8 cellular contexts compared by ENCODE assay signal in the genomic region with DNA sequence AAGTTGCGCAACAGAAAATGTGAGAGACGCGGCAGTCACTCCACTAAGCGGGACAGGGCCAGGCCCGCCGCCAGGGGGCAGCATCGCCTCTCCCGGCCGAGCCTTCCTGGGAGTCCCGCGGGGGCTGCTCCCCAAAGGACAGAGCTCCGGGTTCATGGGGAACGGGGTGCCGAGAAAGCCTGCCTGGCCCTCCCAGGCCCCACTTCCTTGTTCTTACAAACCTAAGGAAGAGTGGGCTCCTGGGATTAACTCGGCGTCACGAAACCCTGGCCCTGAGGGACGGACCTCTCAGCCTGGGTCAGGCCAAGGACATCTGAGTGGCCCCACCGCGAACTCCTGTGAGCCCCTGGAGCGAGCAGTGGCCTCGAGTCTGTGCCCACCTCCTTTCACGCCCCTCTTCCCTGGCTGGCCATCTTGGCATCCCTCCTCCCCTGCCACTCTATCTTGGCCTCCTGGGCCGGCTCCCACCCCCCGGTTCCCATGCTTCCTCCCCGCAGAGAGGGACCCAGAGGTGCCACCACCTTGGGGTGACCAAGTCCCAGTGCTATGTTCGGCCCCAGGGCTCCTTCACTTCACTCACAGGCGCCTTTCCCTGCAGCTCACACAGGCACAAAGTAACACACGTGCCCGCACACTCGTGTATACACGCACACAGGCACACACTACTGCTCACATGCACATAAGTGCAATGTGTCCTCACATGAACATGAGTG.
DNase-seq lines count a peak whose midpoint lies in the region; ATAC-seq and TF ChIP-seq lines count a peak whose summit lies in the region.

No MANE protein-coding gene starts in this region.

- H2AFZ ChIP-seq in GM23248 = no peak overlapping the region
- H2AFZ ChIP-seq in fibroblast of lung (ENCODE audit: low read length) = no peak overlapping the region
- H2AFZ ChIP-seq in neural cell (ENCODE audit: low read depth, low read length) = no peak overlapping the region

- no peaks in the 10 kb centered on the region for H4K20me1 ChIP-seq in GM23248 (ENCODE audit: insufficient read depth)
- H4K20me1 ChIP-seq in fibroblast of lung (ENCODE audit: control insufficient read depth, extremely low read depth, insufficient read depth, low read length) = no peaks in the 10 kb centered on the region
- no peaks in the 10 kb centered on the region for H4K20me1 ChIP-seq in neural cell (ENCODE audit: insufficient read depth)

- no peaks in the 10 kb centered on the region for H3K4me1 Mint-ChIP-seq in activated T-cell treated with anti-CD3 and anti-CD28 coated beads, Interleukin-2, amount 50 U/mL, for 4 hours (ENCODE audit: low read depth)

- intact Hi-C loops in stomach (cut with DNase I; ENCODE audit: low total_unique reads) = no loop called here

- peak; percentile 83 to 85 for TF ChIP-seq CTCF in fibroblast of lung (conservative IDR thresholded peaks at IDR 0.05 in 1 of 2, IDR thresholded peaks at IDR 0.05 in 1 of 2; ENCODE audit: low read depth in 1 of 2, low read length in 2 of 2)
- peak; percentile 73 for TF ChIP-seq CTCF in neural cell (IDR thresholded peaks at IDR 0.05; ENCODE audit: poor library complexity, severe bottlenecking)
- TF ChIP-seq CTCF in stomach (IDR thresholded peaks at IDR 0.05) = peak in 5 of 7 experiments; percentile 60 to 92 (median 83)

- H3K79me2 ChIP-seq in GM23248 (ENCODE audit: insufficient read depth) = no peaks in the 10 kb centered on the region
- no peaks in the 10 kb centered on the region for H3K79me2 ChIP-seq in fibroblast of lung (ENCODE audit: control insufficient read depth, insufficient read depth, low read length)
- H3K79me2 ChIP-seq in neural cell (replicated peaks; ENCODE audit: insufficient read depth, low read length) = no peaks in the 10 kb centered on the region

- H3K4me1 ChIP-seq in GM23248 (ENCODE audit: insufficient read depth) (peaks cover 13% of the 10 kb centered on the region), fibroblast of lung (ENCODE audit: control insufficient read depth, extremely low read depth, insufficient read depth, low read length) (peaks cover 15% of the 10 kb centered on the region), stomach (peaks cover 5 to 30% (median 26%) of the 10 kb centered on the region in 4 donors)

- no peak overlapping the region for H3K4me3 Mint-ChIP-seq in activated T-cell treated with anti-CD3 and anti-CD28 coated beads, Interleukin-2, amount 50 U/mL, for 4 hours

- DNase-seq in AG08395 (ENCODE audit: low spot score) = peak; percentile 76
- DNase-seq in GM23248 = peak; percentile 81
- DNase-seq in OCI-M1 (lab: John Stamatoyannopoulos, UW) = peak; percentile 96
- peak; percentile 66 for DNase-seq in activated T-cell treated with anti-CD3 and anti-CD28 coated beads, Interleukin-2, amount 50 U/mL, for 4 hours
- DNase-seq in fibroblast of lung (ENCODE audit: low read depth in 2 of 2) = peak; percentile 47 to 64
- peak; percentile 79 for DNase-seq in stomach

- no peak overlapping the region for H3K27ac ChIP-seq in GM23248
- no peak overlapping the region for H3K27ac ChIP-seq in fibroblast of lung (ENCODE audit: insufficient read depth, low read length)
- H3K27ac ChIP-seq in neural cell (ENCODE audit: low read length) = no peak overlapping the region
- peak overlapping the region in 2 of 5 donors; percentile 42 for H3K27ac ChIP-seq in stomach

- no peaks in the 10 kb centered on the region for H3K36me3 ChIP-seq in GM23248 (ENCODE audit: low read depth)
- H3K36me3 ChIP-seq in fibroblast of lung (ENCODE audit: control insufficient read depth, insufficient read depth, low read length) = no peaks in the 10 kb centered on the region
- H3K36me3 ChIP-seq in neural cell (ENCODE audit: insufficient read depth, low read length) = no peaks in the 10 kb centered on the region
- H3K36me3 ChIP-seq in stomach = no peaks in the 10 kb centered on the region

- H3K4me2 ChIP-seq in GM23248 (ENCODE audit: unreplicated experiment) (no peak overlapping the region), fibroblast of lung (ENCODE audit: extremely low read depth, insufficient read depth, low read length) (peak overlapping the region; percentile 35), neural cell (ENCODE audit: low read length) (no peak overlapping the region)

- no peaks in the 10 kb centered on the region for H3K9me3 ChIP-seq in GM23248 (ENCODE audit: low read depth)
- no peaks in the 10 kb centered on the region for H3K9me3 ChIP-seq in fibroblast of lung (ENCODE audit: control insufficient read depth, insufficient read depth, low read depth, low read length)
- H3K9me3 ChIP-seq in neural cell (ENCODE audit: low read length) = no peaks in the 10 kb centered on the region
- peaks cover 0 to 4% (median 1%) of the 10 kb centered on the region in 4 donors for H3K9me3 ChIP-seq in stomach

- H3F3A ChIP-seq in GM23248 (ENCODE audit: insufficient read depth) (peaks cover 17% of the 10 kb centered on the region; the same call in 1 of the 2 replicates), neural cell (ENCODE audit: insufficient read depth, low read length, poor library complexity, severe bottlenecking) (no peaks in the 10 kb centered on the region)

- in situ Hi-C loops in GM23248 (cut with MboI) = no loop called here

- 30 to 38% methylated on average over 30 to 32 of the region's 32 CpGs for WGBS in GM23248 (ENCODE audit: low coverage in 1 of 2, low lambda C conversion rate in 2 of 2, missing lambda C conversion rate in 2 of 2), 2 experiments
- WGBS in stomach, 5 donors = 36 to 65% (median 40%) methylated on average over 18 to 32 of the region's 32 CpGs

- H3K27me3 ChIP-seq in GM23248 (replicated peaks; ENCODE audit: insufficient read depth) (peaks cover 15% of the 10 kb centered on the region), fibroblast of lung (ENCODE audit: control insufficient read depth, insufficient read depth, low read length) (peaks cover 10% of the 10 kb centered on the region), neural cell (ENCODE audit: insufficient read depth, low read depth, low read length) (peaks cover 9% of the 10 kb centered on the region), stomach (peaks cover 0 to 67% (median 0%) of the 10 kb centered on the region in 3 donors)

- TF ChIP-seq EP300 in neural cell (conservative IDR thresholded peaks at IDR 0.05; ENCODE audit: poor library complexity, severe bottlenecking) = no peak
- TF ChIP-seq EP300 in stomach (IDR thresholded peaks at IDR 0.05) = no peak

- no peak for TF ChIP-seq POLR2A in stomach (IDR thresholded peaks at IDR 0.05)

- H3K9me3 Mint-ChIP-seq in activated T-cell treated with anti-CD3 and anti-CD28 coated beads, Interleukin-2, amount 50 U/mL, for 4 hours = no peaks in the 10 kb centered on the region

- H3K9ac ChIP-seq in GM23248 (no peak overlapping the region), fibroblast of lung (ENCODE audit: insufficient read depth, low read length) (no peak overlapping the region), neural cell (ENCODE audit: low read length) (no peak overlapping the region)

- peak; percentile 72 to 78 for ATAC-seq in activated T-cell treated with anti-CD3 and anti-CD28 coated beads, Interleukin-2, amount 50 U/mL, for 4 hours
- no peak for ATAC-seq in GM19463 (IDR thresholded peaks at IDR 0.05; ENCODE audit: unreplicated experiment)

- peaks cover 32% of the 10 kb centered on the region for H3K27me3 Mint-ChIP-seq in activated T-cell treated with anti-CD3 and anti-CD28 coated beads, Interleukin-2, amount 50 U/mL, for 4 hours (ENCODE audit: low read depth)

- H3K9me2 ChIP-seq in GM23248 (ENCODE audit: insufficient read depth) (no peaks in the 10 kb centered on the region), neural cell (ENCODE audit: insufficient read depth, low read length) (no peaks in the 10 kb centered on the region)

- no peaks in the 10 kb centered on the region for H3K36me3 Mint-ChIP-seq in activated T-cell treated with anti-CD3 and anti-CD28 coated beads, Interleukin-2, amount 50 U/mL, for 4 hours (ENCODE audit: insufficient read depth)

- no peak overlapping the region for H3K4me3 ChIP-seq in GM23248
- no peak overlapping the region for H3K4me3 ChIP-seq in fibroblast of lung (replicated peaks in 1 of 4; ENCODE audit: control extremely low read depth in 1 of 4, insufficient read depth in 1 of 4, low read depth in 3 of 4, low read length in 4 of 4)
- no peak overlapping the region for H3K4me3 ChIP-seq in neural cell (ENCODE audit: low read length)
- H3K4me3 ChIP-seq in stomach = peak overlapping the region in 1 of 4 donors; percentile 16

- TF ChIP-seq RAD21 in neural cell (conservative IDR thresholded peaks at IDR 0.05) = peak; percentile 67

TF ChIP-seq in neural cell, 6 proteins besides CTCF, POLR2A, EP300 and RAD21:
- peak; percentile 78 for TF ChIP-seq SMC3 (conservative IDR thresholded peaks at IDR 0.05; ENCODE audit: poor library complexity)
- TF ChIP-seq EZH2 (IDR thresholded peaks at IDR 0.05; ENCODE audit: borderline replicate concordance, insufficient read depth, low read length, poor library complexity, severe bottlenecking) = no peak
